In genomic region chr9:102035929-102036328, GRCh38 we compare ENCODE assay signal across 13 cellular contexts.
DNase-seq lines count a peak whose midpoint lies in the region; ATAC-seq lines count a peak whose summit lies in the region.
"Had no signal": no experiment of that assay in that cellular context is flagged by ENCODE, and none has a peak within 500 bp of the region (broad histone marks: within the 10 kb centered on the region; RNA-seq: fewer than 3 reads in every experiment).

No MANE protein-coding gene starts in this region.

- peak; percentile 63 for ATAC-seq in GM18520 (IDR thresholded peaks at IDR 0.05; ENCODE audit: unreplicated experiment)
- ATAC-seq in GM21526 (IDR thresholded peaks at IDR 0.05; ENCODE audit: low FRiP score, unreplicated experiment) = peak; percentile 83
- peak; percentile 76 for ATAC-seq in HG03097 (IDR thresholded peaks at IDR 0.05; ENCODE audit: low FRiP score, unreplicated experiment)
- ATAC-seq: effector memory CD8-positive, alpha-beta T cell; stimulated activated naive B cell treated with anti-CD40 and anti-IgM and Interleukin-4, amounts not matched to agents 10 μg/mL and 1 μg/mL and 100 μg/mL, for 72 hours had no signal

- DNase-seq in NCI-H2029 treated with DMSO at 0.1 percent for 48 hours (lab: John Stamatoyannopoulos, UW) = peak; percentile 16
- no peak for DNase-seq in NCI-H748 (lab: John Stamatoyannopoulos, UW; ENCODE audit: unreplicated experiment)
- DNase-seq in activated CD4-positive, alpha-beta T cell treated with anti-CD3 and anti-CD28 coated beads, Interleukin-2, amount 50 U/mL, for 48 hours = no peak
- DNase-seq in medulla oblongata (ENCODE audit: extremely low spot score) = no peak
- no peak for DNase-seq in NAMALWA (ENCODE audit: low spot score)
- DNase-seq: activated CD4-positive, alpha-beta T cell treated with anti-CD3 and anti-CD28 coated beads for 1 hour; effector memory CD8-positive, alpha-beta T cell; NCI-H1417 treated with DMSO at 0.1 percent for 48 hours; stimulated activated CD4-positive, alpha-beta T cell treated with anti-CD3 and anti-CD28 coated beads, Interleukin-2, amount 100 ng/mL, for 24 hours; stimulated activated naive B cell treated with anti-CD40 and anti-IgM and Interleukin-4, amounts not matched to agents 10 μg/mL and 1 μg/mL and 100 μg/mL, for 72 hours had no signal
